ENCODE assay signal across 1 cellular context in the genomic region with DNA sequence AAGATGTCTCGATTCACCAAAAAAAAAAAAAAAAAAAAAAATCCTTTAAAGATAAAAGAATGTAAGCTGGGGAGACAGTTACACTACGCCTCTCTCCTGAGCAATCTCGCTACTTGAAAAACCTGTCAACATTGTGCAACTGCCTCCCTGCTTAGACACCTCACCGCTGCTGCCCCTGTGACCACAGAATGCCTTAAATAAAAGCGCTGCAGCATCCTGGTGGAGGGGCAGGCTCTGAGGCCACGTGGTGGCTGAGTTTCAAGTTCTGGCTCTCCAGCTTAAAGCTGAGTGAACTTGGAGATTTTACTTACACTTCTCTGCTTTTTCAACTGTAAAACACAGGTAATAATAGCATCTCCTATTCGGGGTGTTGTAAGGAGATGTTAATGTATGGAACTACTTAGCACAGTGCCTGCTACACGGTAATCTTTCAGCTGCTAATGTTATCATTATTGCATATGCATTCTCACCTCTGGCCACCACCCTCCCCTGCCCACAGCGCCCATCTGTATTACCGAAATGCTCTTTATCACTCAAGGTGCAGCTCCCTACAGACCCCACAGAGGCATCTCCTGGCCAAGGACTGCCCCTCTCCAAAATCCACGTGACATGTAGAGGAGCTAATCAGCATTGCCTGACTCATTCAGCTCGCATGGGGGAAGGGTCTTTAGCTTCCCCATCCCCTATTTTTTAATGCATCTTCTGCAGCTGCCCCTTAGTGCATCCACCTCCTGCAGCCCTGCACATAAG.
TF ChIP-seq lines count a peak whose summit lies in the region.

No MANE protein-coding gene starts in this region.

TF ChIP-seq in H1, 55 proteins besides CTCF, POLR2A, EP300 and RAD21:
- TF ChIP-seq TCF12 (IDR thresholded peaks at IDR 0.05; ENCODE audit: low read depth, low read length) (no peak), JUN (IDR thresholded peaks at IDR 0.05; ENCODE audit: low read depth, low read length) (no peak), HDAC2 (IDR thresholded peaks at IDR 0.05; ENCODE audit: borderline replicate concordance in 1 of 2, low read depth in 2 of 2, low read length in 2 of 2) (no peak), JUND (IDR thresholded peaks at IDR 0.05; ENCODE audit: low read length) (no peak), GTF2F1 (IDR thresholded peaks at IDR 0.05; ENCODE audit: borderline replicate concordance, low read depth, low read length) (no peak), KDM5A (IDR thresholded peaks at IDR 0.05; ENCODE audit: low read length) (no peak), CEBPB (IDR thresholded peaks at IDR 0.05; ENCODE audit: low read depth, low read length) (peak; percentile 93)
- TF ChIP-seq, protein P1, sequence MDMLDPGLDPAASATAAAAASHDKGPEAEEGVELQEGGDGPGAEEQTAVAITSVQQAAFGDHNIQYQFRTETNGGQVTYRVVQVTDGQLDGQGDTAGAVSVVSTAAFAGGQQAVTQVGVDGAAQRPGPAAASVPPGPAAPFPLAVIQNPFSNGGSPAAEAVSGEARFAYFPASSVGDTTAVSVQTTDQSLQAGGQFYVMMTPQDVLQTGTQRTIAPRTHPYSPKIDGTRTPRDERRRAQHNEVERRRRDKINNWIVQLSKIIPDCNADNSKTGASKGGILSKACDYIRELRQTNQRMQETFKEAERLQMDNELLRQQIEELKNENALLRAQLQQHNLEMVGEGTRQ (IDR thresholded peaks at IDR 0.05; ENCODE audit: low read length): peak; percentile 7
- TF ChIP-seq, protein P2, sequence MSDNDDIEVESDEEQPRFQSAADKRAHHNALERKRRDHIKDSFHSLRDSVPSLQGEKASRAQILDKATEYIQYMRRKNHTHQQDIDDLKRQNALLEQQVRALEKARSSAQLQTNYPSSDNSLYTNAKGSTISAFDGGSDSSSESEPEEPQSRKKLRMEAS (IDR thresholded peaks at IDR 0.05): peak; percentile 69
- TF ChIP-seq, protein P3, sequence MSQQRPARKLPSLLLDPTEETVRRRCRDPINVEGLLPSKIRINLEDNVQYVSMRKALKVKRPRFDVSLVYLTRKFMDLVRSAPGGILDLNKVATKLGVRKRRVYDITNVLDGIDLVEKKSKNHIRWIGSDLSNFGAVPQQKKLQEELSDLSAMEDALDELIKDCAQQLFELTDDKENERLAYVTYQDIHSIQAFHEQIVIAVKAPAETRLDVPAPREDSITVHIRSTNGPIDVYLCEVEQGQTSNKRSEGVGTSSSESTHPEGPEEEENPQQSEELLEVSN (IDR thresholded peaks at IDR 0.05): peak; percentile 21; the same call in 1 of the 2 replicates
- TF ChIP-seq, protein P4, sequence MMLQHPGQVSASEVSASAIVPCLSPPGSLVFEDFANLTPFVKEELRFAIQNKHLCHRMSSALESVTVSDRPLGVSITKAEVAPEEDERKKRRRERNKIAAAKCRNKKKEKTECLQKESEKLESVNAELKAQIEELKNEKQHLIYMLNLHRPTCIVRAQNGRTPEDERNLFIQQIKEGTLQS (IDR thresholded peaks at IDR 0.05; ENCODE audit: insufficient read depth, low read depth, low read length): no peak
